Comparison of ENCODE assay signal across 16 cellular contexts in the genomic region with DNA sequence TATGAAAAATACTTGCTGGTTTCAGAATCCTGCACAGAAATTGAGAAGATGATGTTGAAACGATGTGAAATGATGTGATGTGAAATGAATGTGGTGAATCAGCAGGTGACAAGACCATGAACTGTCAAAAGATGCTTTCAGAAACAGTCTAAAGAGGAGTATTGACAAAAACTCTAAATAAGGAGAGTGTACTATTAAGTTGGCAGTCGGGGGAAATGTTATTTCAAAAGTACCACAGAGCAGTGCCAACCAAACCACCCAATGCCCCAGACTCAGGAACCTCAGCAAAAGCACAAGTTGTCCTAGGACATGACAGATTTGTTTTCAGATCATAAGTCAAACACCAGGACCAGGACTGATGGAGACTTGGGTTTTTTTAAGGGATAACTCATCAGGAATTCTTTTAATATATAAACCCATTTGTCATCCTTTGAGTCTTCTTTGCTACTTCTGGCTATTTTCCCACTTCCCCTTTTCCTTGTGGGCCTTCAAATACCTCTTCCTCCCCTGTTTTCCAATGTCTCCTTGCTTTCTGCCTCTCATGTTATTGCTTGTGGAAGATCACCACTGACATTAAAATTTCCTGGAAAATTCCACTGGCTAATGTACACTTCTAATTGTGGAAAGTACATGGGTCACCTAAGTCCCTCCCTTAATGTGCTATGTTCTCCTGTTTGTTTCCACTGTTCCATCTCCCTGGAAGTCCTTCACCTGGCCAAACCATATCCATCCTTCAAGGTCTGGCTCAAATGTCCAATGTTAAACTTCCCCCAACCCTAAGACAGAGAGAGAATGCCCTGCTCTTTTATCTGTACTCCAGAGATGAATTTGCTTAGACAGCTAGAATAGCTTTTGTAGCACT. TPM values are rescaled to one million over a fixed set of nuclear protein-coding genes. Genes with fewer than 3 reads are reported as not detected.
DNase-seq lines count a peak whose midpoint lies in the region; ATAC-seq, FAIRE-seq and TF ChIP-seq lines count a peak whose summit lies in the region.
"Had no signal": no experiment of that assay in that cellular context is flagged by ENCODE, and none has a peak within 500 bp of the region (broad histone marks: within the 10 kb centered on the region; RNA-seq: fewer than 3 reads in every experiment).

No MANE protein-coding gene starts in this region.

- no peaks in the 10 kb centered on the region for H3K27me3 ChIP-seq in sigmoid colon
- H3K27me3 ChIP-seq: neutrophil had no signal

- H3K4me1 ChIP-seq in sigmoid colon = no peaks in the 10 kb centered on the region
- H3K4me1 ChIP-seq: spleen had no signal

- no peaks in the 10 kb centered on the region for H3K9me3 ChIP-seq in sigmoid colon
- H3K9me3 ChIP-seq: neutrophil, spleen had no signal

- ATAC-seq in left ventricle myocardium superior (no peak), GM18498 (IDR thresholded peaks at IDR 0.05; ENCODE audit: unreplicated experiment) (no peak)
- ATAC-seq: activated T-cell treated with anti-CD3 and anti-CD28 coated beads, Interleukin-2, amount 50 U/mL, for 4 hours had no signal

- H3K36me3 ChIP-seq in sigmoid colon = no peaks in the 10 kb centered on the region
- H3K36me3 ChIP-seq: neutrophil, spleen had no signal

- WGBS in sigmoid colon, 2 donors = 83 to 86% methylated on average over 2 of the region's 2 CpGs

- H3K27ac ChIP-seq in epithelial cell of prostate = peak overlapping the region; percentile 58
- H3K27ac ChIP-seq in sigmoid colon = peak overlapping the region in 1 of 4 donors; percentile 41
- H3K27ac ChIP-seq: HL-60, neutrophil, spleen had no signal

- intact Hi-C loops in left ventricle myocardium superior (cut with micrococcal nuclease) = no loop called here
- intact Hi-C loops in sigmoid colon (cut with DNase I) = no loop called here

- FAIRE-seq in GM12891 (lab: Jason Lieb, UNC) (no peak), RCC 7860 (lab: Jason Lieb, UNC) (peak; percentile 86)

- H3K4me3 ChIP-seq in sigmoid colon = no peak overlapping the region
- H3K4me3 ChIP-seq: spleen had no signal

- TF ChIP-seq POLR2A in GM12891 (IDR thresholded peaks at IDR 0.05; ENCODE audit: low read depth, low read length) (no peak), sigmoid colon (IDR thresholded peaks at IDR 0.05) (no peak)

- DNase-seq in GM12891 (ENCODE audit: insufficient read length, low spot score) = no peak
- DNase-seq in RCC 7860 (ENCODE audit: low spot score) = peak; percentile 71
- DNase-seq in epithelial cell of prostate (ENCODE audit: low read depth, low spot score) = no peak
- peak; percentile 62 for DNase-seq in renal cortical epithelial cell (ENCODE audit: low read depth)
- no peak for DNase-seq in NCI-H82 treated with DMSO at 0.1 percent for 48 hours (lab: John Stamatoyannopoulos, UW; ENCODE audit: unreplicated experiment)
- no peak for DNase-seq in left ventricle myocardium superior
- no peak for DNase-seq in sigmoid colon
- DNase-seq: activated CD4-positive, alpha-beta T cell treated with anti-CD3 and anti-CD28 coated beads, Interleukin-2, amount 10 ng/mL, durations not matched to agents 24 days and 14 days; activated T-cell treated with anti-CD3 and anti-CD28 coated beads, Interleukin-2, amount 50 U/mL, for 4 hours; amniotic stem cell; NCI-H2081; Right ventricle myocardium superior; spleen had no signal

- no peak for TF ChIP-seq EP300 in sigmoid colon (IDR thresholded peaks at IDR 0.05)

- no peak for TF ChIP-seq CTCF in sigmoid colon (IDR thresholded peaks at IDR 0.05)

TF ChIP-seq in GM12891, 5 proteins besides CTCF, POLR2A, EP300 and RAD21:
- peak; percentile 63 for TF ChIP-seq SPI1 (IDR thresholded peaks at IDR 0.05; ENCODE audit: low read depth, low read length)
- no peak for TF ChIP-seq POU2F2 (IDR thresholded peaks at IDR 0.05; ENCODE audit: low read depth, low read length)
- TF ChIP-seq POLR2AphosphoS5 (IDR thresholded peaks at IDR 0.05; ENCODE audit: low read depth, low read length) = no peak
TF ChIP-seq in GM12891: peak in this region for 1.

RNA-seq across cellular contexts. Expression of a gene that starts 10.2 kb away (rescaled TPM):
- polyA plus RNA-seq in GM12891 (2012; ENCODE audit: low read depth, missing spikeins) = not detected
- 5.7 and 39.4 TPM in 2 replicates for total RNA-seq in renal cortical epithelial cell
- 180 TPM for total RNA-seq in left ventricle myocardium superior
- total RNA-seq in sigmoid colon = 10 to 100 TPM; 23.7 to 40.0 (median 34.4) TPM
- 1 to 10 TPM; 1.9 to 4.2 (median 3.2) TPM for polyA plus RNA-seq in sigmoid colon

Comparison
In these comparisons a context has a peak if more than half of its experiments do, and no peak if none do; other contexts are left out.
1. DNase-seq: peak in RCC 7860 (single experiment) and renal cortical epithelial cell (single experiment); none in GM12891 (single experiment), epithelial cell of prostate (single experiment), NCI-H82 treated with DMSO at 0.1 percent for 48 hours (single experiment), left ventricle myocardium superior (single experiment) and sigmoid colon (single experiment).